In the genomic region with DNA sequence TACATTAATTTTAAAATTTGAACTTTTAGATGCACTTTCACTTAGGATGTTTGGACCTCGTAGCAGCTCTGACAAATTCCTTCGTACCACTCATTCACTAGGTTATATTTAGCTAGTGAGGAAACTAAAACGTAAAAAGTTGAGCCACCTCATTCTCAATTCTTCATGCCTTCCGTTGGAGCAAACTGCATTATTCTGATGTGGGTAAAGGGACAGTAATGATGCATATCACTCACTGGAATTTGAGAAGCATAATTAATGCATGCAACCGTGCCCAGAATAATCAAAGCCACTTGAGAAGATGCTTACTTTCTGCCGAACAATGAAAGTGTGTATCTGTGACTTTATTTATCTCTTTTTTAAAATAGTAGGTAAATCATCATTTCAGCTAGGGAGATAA, we compare ENCODE assay signal across 8 cellular contexts. TPM values are rescaled to one million over a fixed set of nuclear protein-coding genes. Genes with fewer than 3 reads are reported as not detected.
DNase-seq lines count a peak whose midpoint lies in the region; ATAC-seq, FAIRE-seq and TF ChIP-seq lines count a peak whose summit lies in the region.
"Had no signal": no experiment of that assay in that cellular context is flagged by ENCODE, and none has a peak within 500 bp of the region (broad histone marks: within the 10 kb centered on the region; RNA-seq: fewer than 3 reads in every experiment).

No MANE protein-coding gene starts in this region.

- no peak overlapping the region for H2AFZ ChIP-seq in OCI-LY3 (ENCODE audit: low read depth, low read length)

- H3K4me3 ChIP-seq in GM12864 (ENCODE audit: low read depth, low read length) (peak overlapping the region; percentile 88; the same call in 1 of the 2 replicates), OCI-LY3 (ENCODE audit: low read length) (peak overlapping the region; percentile 96), ectodermal cell (ENCODE audit: insufficient read depth, low read depth, low read length) (peak overlapping the region; percentile 93)

- H3K4me1 ChIP-seq in OCI-LY3 (ENCODE audit: low read length) (peaks cover 29% of the 10 kb centered on the region), ectodermal cell (ENCODE audit: control insufficient read depth, insufficient read depth, low read length) (peaks cover 18% of the 10 kb centered on the region)

- peaks cover 29% of the 10 kb centered on the region for H4K20me1 ChIP-seq in OCI-LY3 (ENCODE audit: insufficient read depth, low read length)

- no peaks in the 10 kb centered on the region for H3K27me3 ChIP-seq in OCI-LY3 (ENCODE audit: low read depth, low read length)
- H3K27me3 ChIP-seq in ectodermal cell (ENCODE audit: control insufficient read depth, insufficient read depth, low read length, poor library complexity, severe bottlenecking): no peaks in the 10 kb centered on the region

- peaks cover 96% of the 10 kb centered on the region for H3K79me2 ChIP-seq in OCI-LY3 (ENCODE audit: low read length)

- no peak for DNase-seq in GM12864 (ENCODE audit: low read depth)
- no peak for DNase-seq in progenitor cell of endocrine pancreas (ENCODE audit: low spot score, unreplicated experiment)
- no peak for DNase-seq in H54 (ENCODE audit: insufficient read length, low spot score)
- no peak for DNase-seq in inferior parietal cortex (ENCODE audit: extremely low spot score)
- DNase-seq: islet precursor cell had no signal

- H3K9me3 ChIP-seq in OCI-LY3 (ENCODE audit: insufficient read depth, low read length): no peaks in the 10 kb centered on the region
- H3K9me3 ChIP-seq in ectodermal cell (ENCODE audit: control insufficient read depth, low read length): no peaks in the 10 kb centered on the region

- H3K27ac ChIP-seq in OCI-LY3 (ENCODE audit: low read length): no peak overlapping the region
- no peak overlapping the region for H3K27ac ChIP-seq in ectodermal cell (ENCODE audit: insufficient read depth, low read depth, low read length, poor library complexity, severe bottlenecking)

- peaks cover 28% of the 10 kb centered on the region for H3K4me1 Mint-ChIP-seq in progenitor cell of endocrine pancreas (ENCODE audit: low read depth)

- no peak for TF ChIP-seq POLR2A in H54 (IDR thresholded peaks at IDR 0.05; ENCODE audit: low read depth, low read length)

- TF ChIP-seq CTCF in GM12864 (IDR thresholded peaks at IDR 0.05; ENCODE audit: low read depth, low read length, missing control alignments): no peak
- TF ChIP-seq CTCF in OCI-LY3 (IDR thresholded peaks at IDR 0.05; ENCODE audit: low read depth, low read length): no peak
- TF ChIP-seq CTCF in progenitor cell of endocrine pancreas (IDR thresholded peaks at IDR 0.05; ENCODE audit: unreplicated experiment): no peak

- no peaks in the 10 kb centered on the region for H3K27me3 Mint-ChIP-seq in progenitor cell of endocrine pancreas

- FAIRE-seq in H54 (lab: Jason Lieb, UNC): no peak

- peak overlapping the region; percentile 88 for H3K4me3 Mint-ChIP-seq in progenitor cell of endocrine pancreas (ENCODE audit: low read depth)

- 77 to 89% methylated on average over 5 to 6 of the region's 6 CpGs for WGBS in ectodermal cell, 2 experiments

- H3K9me3 Mint-ChIP-seq in progenitor cell of endocrine pancreas (ENCODE audit: low read depth): no peaks in the 10 kb centered on the region

- H3K27ac Mint-ChIP-seq in progenitor cell of endocrine pancreas: no peak overlapping the region

- ATAC-seq in GM18858 (IDR thresholded peaks at IDR 0.05; ENCODE audit: unreplicated experiment): no peak

- H3K36me3 Mint-ChIP-seq in progenitor cell of endocrine pancreas (ENCODE audit: insufficient read depth): peaks cover 3% of the 10 kb centered on the region

- H3K4me2 ChIP-seq in OCI-LY3 (ENCODE audit: low read length): peak overlapping the region; percentile 94

- H3K9ac ChIP-seq in OCI-LY3 (ENCODE audit: low read length): peak overlapping the region; percentile 97; the same call in 1 of the 2 replicates

- H3K36me3 ChIP-seq in OCI-LY3 (replicated peaks; ENCODE audit: low read depth, low read length): peaks cover 24% of the 10 kb centered on the region
- H3K36me3 ChIP-seq in ectodermal cell (ENCODE audit: control insufficient read depth, insufficient read depth, low read length): peaks cover 7% of the 10 kb centered on the region

RNA-seq across cellular contexts. Expression of a gene that starts 2.2 kb away (rescaled TPM):
- 89.6 TPM for polyA plus RNA-seq in ectodermal cell (2013, experiment 1 of 4)
- 88.7 TPM for polyA plus RNA-seq in ectodermal cell (2013, experiment 2 of 4)
- 72.1 TPM for polyA plus RNA-seq in ectodermal cell (2013, experiment 3 of 4)
- polyA plus RNA-seq in ectodermal cell (2013, experiment 4 of 4): 70.0 TPM
- 71.0 and 72.3 TPM in 2 replicates for total RNA-seq in progenitor cell of endocrine pancreas

RNA-seq across cellular contexts. Expression of a gene that starts 2.7 kb away (rescaled TPM):
- polyA plus RNA-seq in ectodermal cell (2013, experiment 1 of 4): 16.0 TPM
- polyA plus RNA-seq in ectodermal cell (2013, experiment 2 of 4): 18.1 TPM
- 14.3 TPM for polyA plus RNA-seq in ectodermal cell (2013, experiment 3 of 4)
- polyA plus RNA-seq in ectodermal cell (2013, experiment 4 of 4): 16.5 TPM
- total RNA-seq in progenitor cell of endocrine pancreas: 25.5 and 26.4 TPM in 2 replicates

RNA-seq across cellular contexts. Expression of a gene that starts 36.8 kb away (rescaled TPM):
- 1.2 TPM for polyA plus RNA-seq in ectodermal cell (2013, experiment 1 of 4)
- 1.1 TPM for polyA plus RNA-seq in ectodermal cell (2013, experiment 2 of 4)
- polyA plus RNA-seq in ectodermal cell (2013, experiment 3 of 4): 1.5 TPM
- 1.9 TPM for polyA plus RNA-seq in ectodermal cell (2013, experiment 4 of 4)
- total RNA-seq in progenitor cell of endocrine pancreas: 0.38 and 0.62 TPM in 2 replicates
